Comparison of ENCODE assay signal across 23 cellular contexts in genomic region chr14:70048313-70048654, GRCh38.
DNase-seq lines count a peak whose midpoint lies in the region; ATAC-seq, FAIRE-seq and TF ChIP-seq lines count a peak whose summit lies in the region.
"Had no signal": no experiment of that assay in that cellular context is flagged by ENCODE, and none has a peak within 500 bp of the region (broad histone marks: within the 10 kb centered on the region; RNA-seq: fewer than 3 reads in every experiment).

No MANE protein-coding gene starts in this region.

- TF ChIP-seq POLR2A in A549 (IDR thresholded peaks at IDR 0.05; ENCODE audit: low read length) (no peak), ovary (IDR thresholded peaks at IDR 0.05) (no peak)

- H3K4me3 ChIP-seq in A549 (no peak overlapping the region), Caco-2 (ENCODE audit: low read depth, low read length) (no peak overlapping the region), MG63 (no peak overlapping the region), ovary (no peak overlapping the region)
- H3K4me3 ChIP-seq: BLaER1 treated with 17β-estradiol and CSF1 and Interleukin-3, amounts not matched to agents 10 nM and 100 nM; GM12878; GM23248 had no signal

- H3K4me1 ChIP-seq in A549, result peaks cover 39% of the 10 kb centered on the region
- peaks cover 33% of the 10 kb centered on the region for H3K4me1 ChIP-seq in Caco-2
- H3K4me1 ChIP-seq in ovary (ENCODE audit: insufficient read depth), result peaks cover 2% of the 10 kb centered on the region
- H3K4me1 ChIP-seq: BE2C; BLaER1 treated with 17β-estradiol and CSF1 and Interleukin-3, amounts not matched to agents 10 nM and 100 nM had no signal

- TF ChIP-seq CTCF in A549 (IDR thresholded peaks at IDR 0.05), result no peak
- no peak for TF ChIP-seq CTCF in Caco-2 (IDR thresholded peaks at IDR 0.05; ENCODE audit: insufficient read depth in 1 of 2, low read depth in 1 of 2, low read length in 1 of 2, severe bottlenecking in 1 of 2, unreplicated experiment in 1 of 2)
- no peak for TF ChIP-seq CTCF in VCaP (conservative IDR thresholded peaks at IDR 0.05)
- TF ChIP-seq CTCF in type B pancreatic cell (conservative IDR thresholded peaks at IDR 0.05), result no peak
- TF ChIP-seq CTCF in ovary (IDR thresholded peaks at IDR 0.05), result no peak

- 3% methylated on average over 1 of the region's 1 CpG for WGBS in A549 (ENCODE audit: missing lambda C conversion rate)
- 70 to 83% (median 75%) methylated on average over 1 of the region's 1 CpG for WGBS in ovary, 3 donors

- H3K27ac ChIP-seq in A549 (peak overlapping the region; percentile 80 to 90), VCaP (peak overlapping the region; percentile 51), ovary (no peak overlapping the region)
- H3K27ac ChIP-seq: BLaER1 treated with 17β-estradiol and CSF1 and Interleukin-3, amounts not matched to agents 10 nM and 100 nM; GM23248 had no signal

- H3K9me3 ChIP-seq in A549, result no peaks in the 10 kb centered on the region
- H3K9me3 ChIP-seq in Caco-2, result no peaks in the 10 kb centered on the region
- H3K9me3 ChIP-seq in MG63, result no peaks in the 10 kb centered on the region
- no peaks in the 10 kb centered on the region for H3K9me3 ChIP-seq in ovary
- H3K9me3 ChIP-seq: BE2C; BLaER1 treated with 17β-estradiol and CSF1 and Interleukin-3, amounts not matched to agents 10 nM and 100 nM had no signal

- H3K36me3 Mint-ChIP-seq in Caco-2 (ENCODE audit: insufficient read depth, unreplicated experiment) (peaks cover 6% of the 10 kb centered on the region), type B pancreatic cell (no peaks in the 10 kb centered on the region)
- H3K36me3 Mint-ChIP-seq: CD4-positive, alpha-beta memory T cell had no signal

- BruUV-seq in Caco-2 (replicated peaks; lab: Mats Ljungman, UMichigan), result no TSS peak

- intact Hi-C loops in Caco-2 (cut with micrococcal nuclease; ENCODE audit: unreplicated experiment) (loop anchor here (1.0 kb wide), 3 partner anchors 26 to 311 kb away; partner anchors contain the start of gene COX16), ovary (cut with DNase I) (no loop called here)

- H3K27me3 Mint-ChIP-seq in Caco-2 (ENCODE audit: insufficient read depth, unreplicated experiment) (no peaks in the 10 kb centered on the region), type B pancreatic cell (peaks cover 32% of the 10 kb centered on the region)

- no peaks in the 10 kb centered on the region for H3K36me3 ChIP-seq in Caco-2 (ENCODE audit: control insufficient read depth, insufficient read depth, low read length)
- no peaks in the 10 kb centered on the region for H3K36me3 ChIP-seq in MG63
- H3K36me3 ChIP-seq in ovary, result no peaks in the 10 kb centered on the region
- H3K36me3 ChIP-seq: BE2C; BLaER1 treated with 17β-estradiol and CSF1 and Interleukin-3, amounts not matched to agents 10 nM and 100 nM had no signal

- FAIRE-seq in A549 (lab: Jason Lieb, UNC), result no peak
- FAIRE-seq: A204.1, D721Med, GM12878, H1 had no signal

- CTCF ChIA-PET in A549 (lab: Yijun Ruan, JAX) (interaction anchor here (1.1 to 6.5 kb wide), 7 partner anchors 9 to 290 kb away, joined by 3 to 101 read pairs (median 19); no protein-coding TSS in a partner anchor), Caco-2 (lab: Charles Lee) (interaction anchor here (0.7 to 3.5 kb wide), 3 partner anchors 20 to 269 kb away, joined by 3 to 31 read pairs (median 9); no protein-coding TSS in a partner anchor)

- peak overlapping the region; percentile 65 for H3K27ac Mint-ChIP-seq in Caco-2 (ENCODE audit: unreplicated experiment)
- peak overlapping the region; percentile 42 for H3K27ac Mint-ChIP-seq in type B pancreatic cell
- H3K27ac Mint-ChIP-seq: CD4-positive, alpha-beta memory T cell had no signal

- DNase-seq in A549 (ENCODE audit: low read depth in 1 of 2, low spot score in 1 of 2) (no peak), Caco-2 (no peak), type B pancreatic cell (ENCODE audit: extremely low spot score, unreplicated experiment) (no peak), MG63 (no peak), mucosa of gallbladder (ENCODE audit: low spot score) (no peak), ovary (no peak)
- DNase-seq: ACHN; AML-193; BE2C; CD4-positive, alpha-beta memory T cell; DMS 273 treated with DMSO at 0.1 percent for 48 hours; DMS79; EL; GDM1; GM23248; H7; HCEC 1CT had no signal

- peaks cover 44% of the 10 kb centered on the region for H3K4me1 Mint-ChIP-seq in Caco-2 (ENCODE audit: low read depth, unreplicated experiment)
- H3K4me1 Mint-ChIP-seq in type B pancreatic cell (ENCODE audit: unreplicated experiment), result peaks cover 5% of the 10 kb centered on the region

- POLR2A ChIA-PET in A549 (lab: Yijun Ruan, JAX) (interaction anchor here (1.0 to 1.4 kb wide), 2 partner anchors 234 to 281 kb away, joined by 3 to 4 read pairs; partner anchors contain the start of gene SRSF5), Caco-2 (lab: Charles Lee) (interaction anchor here (0.6 to 1.0 kb wide), 2 partner anchors 197 to 282 kb away, joined by 3 to 9 read pairs; partner anchors contain the start of gene SRSF5)

- TF ChIP-seq EP300 in A549 (IDR thresholded peaks at IDR 0.05) (0 out of 5 replicates have a peak, but pooled peaks of 1 of the 2 experiments have one; percentile 24), ovary (IDR thresholded peaks at IDR 0.05) (no peak)

- peaks cover 2% of the 10 kb centered on the region for H3K9me3 Mint-ChIP-seq in Caco-2 (ENCODE audit: unreplicated experiment)
- H3K9me3 Mint-ChIP-seq in type B pancreatic cell, result no peaks in the 10 kb centered on the region

- no peaks in the 10 kb centered on the region for H3K27me3 ChIP-seq in Caco-2 (replicated peaks; ENCODE audit: control insufficient read depth, insufficient read depth, low read length)
- H3K27me3 ChIP-seq in MG63, result no peaks in the 10 kb centered on the region
- no peaks in the 10 kb centered on the region for H3K27me3 ChIP-seq in ovary
- H3K27me3 ChIP-seq: BE2C; BLaER1 treated with 17β-estradiol and CSF1 and Interleukin-3, amounts not matched to agents 10 nM and 100 nM had no signal

- no peak for ATAC-seq in A549
- ATAC-seq: GM12878 had no signal

- H3K4me3 Mint-ChIP-seq in Caco-2 (ENCODE audit: unreplicated experiment) (peak overlapping the region; percentile 23), type B pancreatic cell (no peak overlapping the region)
- H3K4me3 Mint-ChIP-seq: CD4-positive, alpha-beta memory T cell had no signal

- H3K4me2 ChIP-seq in A549, result peak overlapping the region; percentile 71
- H3K4me2 ChIP-seq: BLaER1 treated with 17β-estradiol and CSF1 and Interleukin-3, amounts not matched to agents 10 nM and 100 nM had no signal

- 0 out of 5 replicates have a peak, but pooled peaks of 1 of the 2 experiments have one; percentile 16 for TF ChIP-seq RAD21 in A549 (conservative IDR thresholded peaks at IDR 0.05 in 1 of 2, IDR thresholded peaks at IDR 0.05 in 1 of 2)

TF ChIP-seq in A549, 52 proteins besides CTCF, POLR2A, EP300 and RAD21:
- TF ChIP-seq KDM1A (IDR thresholded peaks at IDR 0.05; ENCODE audit: low read depth) (peak; percentile 28; the same call in 1 of the 2 replicates), NPAS2 (CRISPR knock-in tag; IDR thresholded peaks at IDR 0.05; ENCODE audit: borderline replicate concordance) (no peak), SREBF2 (IDR thresholded peaks at IDR 0.05) (no peak), JUN (IDR thresholded peaks at IDR 0.05) (peak; percentile 12 to 47; a peak in 2 of 5 replicates), ZSCAN20 (CRISPR knock-in tag; IDR thresholded peaks at IDR 0.05) (0 out of 2 replicates have a peak, but pooled peaks have one; percentile 51), ESRRA (IDR thresholded peaks at IDR 0.05; ENCODE audit: borderline replicate concordance, low read length) (0 out of 2 replicates have a peak, but pooled peaks have one; percentile 41)
- TF ChIP-seq, protein P1, sequence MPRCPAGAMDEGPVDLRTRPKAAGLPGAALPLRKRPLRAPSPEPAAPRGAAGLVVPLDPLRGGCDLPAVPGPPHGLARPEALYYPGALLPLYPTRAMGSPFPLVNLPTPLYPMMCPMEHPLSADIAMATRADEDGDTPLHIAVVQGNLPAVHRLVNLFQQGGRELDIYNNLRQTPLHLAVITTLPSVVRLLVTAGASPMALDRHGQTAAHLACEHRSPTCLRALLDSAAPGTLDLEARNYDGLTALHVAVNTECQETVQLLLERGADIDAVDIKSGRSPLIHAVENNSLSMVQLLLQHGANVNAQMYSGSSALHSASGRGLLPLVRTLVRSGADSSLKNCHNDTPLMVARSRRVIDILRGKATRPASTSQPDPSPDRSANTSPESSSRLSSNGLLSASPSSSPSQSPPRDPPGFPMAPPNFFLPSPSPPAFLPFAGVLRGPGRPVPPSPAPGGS (IDR thresholded peaks at IDR 0.05), result 0 out of 3 replicates have a peak, but pooled peaks have one; percentile 23

Comparison
In these comparisons a context has a peak if more than half of its experiments do, and no peak if none do; other contexts are left out.
1. H3K27ac ChIP-seq: peak in A549 (2 of 2) and VCaP (single experiment); none in ovary (0 of 2).